10 cellular contexts compared by ENCODE assay signal in the genomic region with DNA sequence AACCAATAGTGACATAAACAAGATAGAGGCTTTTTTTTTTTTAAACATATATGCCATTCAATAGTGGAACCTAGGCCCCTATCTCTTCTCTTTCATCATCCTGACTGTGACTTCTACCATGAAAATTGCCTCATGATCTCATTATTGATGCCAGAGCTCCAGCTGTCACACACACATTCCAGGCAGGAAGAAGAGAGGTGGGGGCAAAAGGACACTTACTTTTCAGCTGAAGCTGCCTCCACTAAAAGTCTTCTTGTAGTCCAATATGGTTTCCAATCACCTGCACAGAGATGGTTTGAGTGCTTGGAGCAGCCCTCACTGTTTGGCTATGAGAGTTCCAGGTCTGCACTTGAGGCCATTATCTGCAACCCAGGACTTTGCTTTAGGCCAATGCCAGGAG. TPM values are rescaled to one million over a fixed set of nuclear protein-coding genes. Genes with fewer than 3 reads are reported as not detected.
"Had no signal": no experiment of that assay in that cellular context is flagged by ENCODE, and none has a peak within 500 bp of the region (broad histone marks: within the 10 kb centered on the region; RNA-seq: fewer than 3 reads in every experiment).

No MANE protein-coding gene starts in this region.

- H3K27ac ChIP-seq: HL-60, KMS-11 had no signal

- H3K9ac ChIP-seq: KMS-11 had no signal

- H3K9me3 Mint-ChIP-seq: IgD-negative memory B cell had no signal

- FAIRE-seq: HTR-8/SVneo had no signal

- DNase-seq: IMR-90, Karpas-422, KBM-7, KG1 had no signal

- H3K4me3 Mint-ChIP-seq: IgD-negative memory B cell had no signal

- H3K27ac Mint-ChIP-seq: IgD-negative memory B cell had no signal

- H3K4me2 ChIP-seq: KMS-11 had no signal

RNA-seq across cellular contexts. Expression of a gene that starts 45.0 kb away (rescaled TPM):
- total RNA-seq: HT-29, HT1080 had no signal
- polyA plus RNA-seq: IgD-negative memory B cell had no signal
